Comparison of ENCODE assay signal across 1 cellular context in genomic region chr10:122877264-122877663, GRCh38.
TF ChIP-seq lines count a peak whose summit lies in the region.

No MANE protein-coding gene starts in this region.

TF ChIP-seq in H1, 55 proteins besides CTCF, POLR2A, EP300 and RAD21:
- no peak for TF ChIP-seq TBP (IDR thresholded peaks at IDR 0.05; ENCODE audit: low read depth, low read length)
- no peak for TF ChIP-seq SIRT6 (IDR thresholded peaks at IDR 0.05; ENCODE audit: low read length)
